ENCODE assay signal across 1 cellular context in genomic region chr17:28901866-28902818, GRCh38.
TF ChIP-seq lines count a peak whose summit lies in the region.

No MANE protein-coding gene starts in this region.

TF ChIP-seq in K562, 482 proteins besides CTCF, POLR2A, EP300 and RAD21 (continues in another document):
- TF ChIP-seq HDAC6 (IDR thresholded peaks at IDR 0.05; ENCODE audit: low read depth, low read length) (0 out of 2 replicates have a peak, but pooled peaks have one; percentile 69), ZNF134 (CRISPR knock-in tag; conservative IDR thresholded peaks at IDR 0.05) (no peak), NONO (IDR thresholded peaks at IDR 0.05; ENCODE audit: low read depth in 2 of 2, low read length in 1 of 2) (no peak), LEF1 (IDR thresholded peaks at IDR 0.05) (peak; percentile 20; the same call in 1 of the 2 replicates), BMI1 (IDR thresholded peaks at IDR 0.05; ENCODE audit: low read length) (no peak), ZNF121 (CRISPR knock-in tag; conservative IDR thresholded peaks at IDR 0.05) (no peak; the same call in 1 of the 2 replicates), TSC22D4 (tag; IDR thresholded peaks at IDR 0.05) (no peak), SPI1 (IDR thresholded peaks at IDR 0.05; ENCODE audit: borderline replicate concordance, low read depth, low read length) (no peak), ZNF239 (CRISPR knock-in tag; IDR thresholded peaks at IDR 0.05) (no peak), NBN (IDR thresholded peaks at IDR 0.05; ENCODE audit: low read depth) (peak; percentile 77), RBM34 (IDR thresholded peaks at IDR 0.05; ENCODE audit: borderline replicate concordance, insufficient read depth, low read length) (0 out of 2 replicates have a peak, but pooled peaks have one; percentile 47), PML (IDR thresholded peaks at IDR 0.05; ENCODE audit: low read length) (peak; percentile 19; the same call in 1 of the 2 replicates), SNIP1 (IDR thresholded peaks at IDR 0.05; ENCODE audit: low read depth) (no peak), NR2C2 (CRISPR knock-in tag; IDR thresholded peaks at IDR 0.05) (no peak), NR2C2 (tag; IDR thresholded peaks at IDR 0.05) (peak; percentile 91), THRB (CRISPR knock-in tag; conservative IDR thresholded peaks at IDR 0.05) (no peak), SMAD4 (CRISPR knock-in tag; conservative IDR thresholded peaks at IDR 0.05) (no peak; the same call in 1 of the 2 replicates), ZNF445 (CRISPR knock-in tag; IDR thresholded peaks at IDR 0.05; ENCODE audit: low read depth) (no peak), RNF2 (IDR thresholded peaks at IDR 0.05) (0 out of 2 replicates have a peak, but pooled peaks have one; percentile 33), GTF2E2 (tag; IDR thresholded peaks at IDR 0.05) (0 out of 2 replicates have a peak, but pooled peaks have one; percentile 41), HCFC1 (IDR thresholded peaks at IDR 0.05; ENCODE audit: low read depth, low read length) (0 out of 2 replicates have a peak, but pooled peaks have one; percentile 15), ZBTB40 (IDR thresholded peaks at IDR 0.05) (peak; percentile 58; the same call in 1 of the 2 replicates), ZBTB40 (CRISPR knock-in tag; IDR thresholded peaks at IDR 0.05) (no peak), ZNF668 (CRISPR knock-in tag; IDR thresholded peaks at IDR 0.05) (0 out of 2 replicates have a peak, but pooled peaks have one; percentile 21), PTBP1 (IDR thresholded peaks at IDR 0.05; ENCODE audit: low read depth, low read length) (0 out of 2 replicates have a peak, but pooled peaks have one; percentile 0), ZNF253 (CRISPR knock-in tag; conservative IDR thresholded peaks at IDR 0.05) (no peak), ZNF740 (CRISPR knock-in tag; IDR thresholded peaks at IDR 0.05) (peak; percentile 88), ZNF740 (tag; IDR thresholded peaks at IDR 0.05) (peak in 1 of 2 experiments; percentile 89; a peak in 2 of 4 replicates), ADNP (tag; IDR thresholded peaks at IDR 0.05) (no peak), NUFIP1 (IDR thresholded peaks at IDR 0.05; ENCODE audit: partially characterized antibody) (no peak), ZNF785 (CRISPR knock-in tag; IDR thresholded peaks at IDR 0.05) (no peak), BHLHE40 (IDR thresholded peaks at IDR 0.05; ENCODE audit: low read length) (peak; percentile 30; the same call in 1 of the 2 replicates), BCOR (IDR thresholded peaks at IDR 0.05) (peak; percentile 88), ARNT (IDR thresholded peaks at IDR 0.05) (peak in 1 of 2 experiments; percentile 43; a peak in 1 of 4 replicates), SMARCB1 (IDR thresholded peaks at IDR 0.05; ENCODE audit: insufficient read length, low read depth) (no peak), ZNF655 (CRISPR knock-in tag; IDR thresholded peaks at IDR 0.05) (no peak), CC2D1A (IDR thresholded peaks at IDR 0.05) (peak; percentile 57; the same call in 1 of the 2 replicates), HDGF (IDR thresholded peaks at IDR 0.05) (peak; percentile 74; the same call in 1 of the 2 replicates), PRDM10 (IDR thresholded peaks at IDR 0.05; ENCODE audit: partially characterized antibody) (no peak), MLLT1 (IDR thresholded peaks at IDR 0.05) (peak; percentile 68 to 75; a peak in 2 of 4 replicates)
